16 cellular contexts compared by ENCODE assay signal in genomic region chr18:21998531-21998930, GRCh38.
"Had no signal": no experiment of that assay in that cellular context is flagged by ENCODE, and none has a peak within 500 bp of the region (broad histone marks: within the 10 kb centered on the region; RNA-seq: fewer than 3 reads in every experiment).

No MANE protein-coding gene starts in this region.

- ATAC-seq: activated CD4-positive, CD25-positive, alpha-beta regulatory T cell treated with anti-CD3 and anti-CD28 coated beads, Interleukin-2, amount 50 U/mL, for 24 hours; activated CD8-positive, alpha-beta memory T cell treated with anti-CD3 and anti-CD28 coated beads, Interleukin-2, amount 10 ng/mL, durations not matched to agents 7 days and 5 days; naive thymus-derived CD4-positive, alpha-beta T cell; sciatic nerve had no signal

- H3K27me3 ChIP-seq: neutrophil had no signal

- H3K36me3 Mint-ChIP-seq: activated CD8-positive, alpha-beta memory T cell treated with anti-CD3 and anti-CD28 coated beads, Interleukin-2, amount 10 ng/mL, durations not matched to agents 7 days and 5 days; activated naive CD8-positive, alpha-beta T cell; naive thymus-derived CD4-positive, alpha-beta T cell had no signal

- H3K27ac ChIP-seq: neutrophil had no signal

- H3K4me3 Mint-ChIP-seq: activated CD8-positive, alpha-beta memory T cell treated with anti-CD3 and anti-CD28 coated beads, Interleukin-2, amount 10 ng/mL, durations not matched to agents 7 days and 5 days; activated naive CD8-positive, alpha-beta T cell; activated T-cell treated with anti-CD3 and anti-CD28 coated beads, Interleukin-2, amount 50 U/mL, for 24 hours; naive thymus-derived CD4-positive, alpha-beta T cell had no signal

- H3K9me3 ChIP-seq: neutrophil had no signal

- H3K36me3 ChIP-seq: neutrophil had no signal

- H3K27ac Mint-ChIP-seq: activated CD8-positive, alpha-beta memory T cell treated with anti-CD3 and anti-CD28 coated beads, Interleukin-2, amount 10 ng/mL, durations not matched to agents 7 days and 5 days; activated naive CD8-positive, alpha-beta T cell; activated T-cell treated with anti-CD3 and anti-CD28 coated beads, Interleukin-2, amount 50 U/mL, for 24 hours; naive thymus-derived CD4-positive, alpha-beta T cell had no signal

- H3K27me3 Mint-ChIP-seq: activated CD8-positive, alpha-beta memory T cell treated with anti-CD3 and anti-CD28 coated beads, Interleukin-2, amount 10 ng/mL, durations not matched to agents 7 days and 5 days; activated naive CD8-positive, alpha-beta T cell had no signal

- H3K9me3 Mint-ChIP-seq: activated T-cell treated with anti-CD3 and anti-CD28 coated beads, Interleukin-2, amount 50 U/mL, for 24 hours had no signal

- H3K4me1 Mint-ChIP-seq: activated CD8-positive, alpha-beta memory T cell treated with anti-CD3 and anti-CD28 coated beads, Interleukin-2, amount 10 ng/mL, durations not matched to agents 7 days and 5 days had no signal

- DNase-seq: activated CD4-positive, alpha-beta T cell treated with anti-CD3 and anti-CD28 coated beads, Interleukin-2, amount 50 U/mL, for 4 hours; activated CD8-positive, alpha-beta memory T cell treated with anti-CD3 and anti-CD28 coated beads, Interleukin-2, amount 10 ng/mL, durations not matched to agents 7 days and 5 days; activated effector memory CD4-positive, alpha-beta T cell treated with anti-CD3 and anti-CD28 coated beads, Interleukin-2, amount 50 U/mL, for 16 hours; activated T-cell treated with anti-CD3 and anti-CD28 coated beads, Interleukin-2, amount 50 U/mL, for 24 hours; amygdala; foreskin melanocyte; head of caudate nucleus; midbrain; naive thymus-derived CD4-positive, alpha-beta T cell; posterior cingulate gyrus; stimulated activated CD4-positive, alpha-beta T cell treated with anti-CD3 and anti-CD28 coated beads, Interleukin-12 subunit alpha, Interleukin-12 subunit beta, amount 100 ng/mL, for 4 hours; stimulated activated naive CD4-positive, alpha-beta T cell had no signal
